Comparison of ENCODE assay signal across 10 cellular contexts in the genomic region with DNA sequence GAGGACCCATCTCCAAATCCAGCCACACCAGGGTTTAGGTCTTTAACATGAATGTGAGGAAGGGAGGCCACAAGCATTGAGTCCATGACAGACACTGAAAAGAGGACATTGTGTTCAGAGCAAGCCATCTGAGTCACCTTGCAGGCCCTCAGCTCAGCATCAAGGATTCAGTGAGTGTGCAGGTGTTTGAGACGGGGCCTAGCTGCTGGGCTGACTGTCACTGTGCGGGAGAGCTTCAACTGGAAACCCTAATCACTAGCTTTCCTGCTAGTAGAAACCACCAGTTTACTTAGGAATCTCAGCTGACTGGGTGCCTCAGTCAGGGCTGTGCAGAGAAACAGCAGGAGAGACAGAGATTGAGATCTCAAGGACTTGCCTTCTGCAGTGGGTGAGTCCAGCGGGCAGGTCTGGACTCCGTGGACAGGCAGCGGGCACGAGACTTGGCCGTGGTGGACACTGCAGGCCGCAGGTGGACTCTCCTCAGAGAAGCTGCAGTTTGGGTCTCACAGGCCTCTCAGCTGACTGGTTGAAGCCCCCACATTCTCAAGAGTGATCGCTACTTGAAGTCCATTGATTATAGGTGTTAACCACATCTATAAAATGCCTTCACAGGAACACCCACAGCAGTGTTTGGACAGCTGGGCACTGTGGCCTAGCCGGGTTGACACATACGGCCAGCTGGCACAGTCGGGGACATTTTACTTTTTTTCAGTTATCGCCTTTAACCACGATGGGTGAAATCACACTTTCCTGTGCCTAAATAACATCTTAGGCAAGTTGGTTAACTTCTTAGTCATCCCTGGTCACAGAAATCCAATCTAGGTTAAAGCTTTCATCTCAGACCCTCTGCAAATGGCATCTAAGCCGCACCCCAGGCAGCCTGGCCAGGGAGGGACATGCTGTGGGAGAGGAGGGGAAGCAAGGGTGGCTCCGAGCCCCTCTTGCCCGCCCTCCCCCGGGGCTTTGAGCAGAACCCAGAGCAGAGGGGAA.
DNase-seq lines count a peak whose midpoint lies in the region; ATAC-seq, FAIRE-seq and TF ChIP-seq lines count a peak whose summit lies in the region.
"Had no signal": no experiment of that assay in that cellular context is flagged by ENCODE, and none has a peak within 500 bp of the region (broad histone marks: within the 10 kb centered on the region; RNA-seq: fewer than 3 reads in every experiment).

No MANE protein-coding gene starts in this region.

- peak; percentile 17 for DNase-seq in activated gamma-delta T cell treated with anti-CD3 and anti-CD28 coated beads, Interleukin-2, amount 50 U/mL, for 16 hours (ENCODE audit: low read depth)
- DNase-seq in naive B cell (no peak), T-helper 9 cell (no peak), NCI-H748 (lab: John Stamatoyannopoulos, UW; ENCODE audit: unreplicated experiment) (no peak), urothelium cell line (ENCODE audit: low spot score) (no peak)
- DNase-seq: MM.1S had no signal

- FAIRE-seq in urothelium cell line (lab: Jason Lieb, UNC) = no peak

- H3K4me2 ChIP-seq in DOHH2 (ENCODE audit: low read length) = peak overlapping the region; percentile 59

- peaks cover 6% of the 10 kb centered on the region; the same call in 1 of the 2 replicates for H4K20me1 ChIP-seq in DOHH2 (ENCODE audit: control insufficient read depth, insufficient read depth, low read depth, low read length)

- H3K36me3 ChIP-seq in DOHH2 (ENCODE audit: control insufficient read depth, low read length) = peaks cover 56% of the 10 kb centered on the region

- H3K36me3 Mint-ChIP-seq in IgD-negative memory B cell = peaks cover 3% of the 10 kb centered on the region
- H3K36me3 Mint-ChIP-seq in naive B cell = peaks cover 2 to 7% of the 10 kb centered on the region in 2 donors

- peaks cover 76% of the 10 kb centered on the region for H3K79me2 ChIP-seq in DOHH2 (ENCODE audit: control insufficient read depth, low read length)

- H3K27ac ChIP-seq in DOHH2 (ENCODE audit: low read depth, low read length) = peak overlapping the region; percentile 100

- no peaks in the 10 kb centered on the region for H3K9me2 ChIP-seq in DOHH2 (replicated peaks; ENCODE audit: control insufficient read depth, low read length)

- H3K4me1 ChIP-seq in DOHH2 (ENCODE audit: control insufficient read depth, low read length) = peaks cover 56% of the 10 kb centered on the region

- peak overlapping the region; percentile 74 to 94 (median 88) for H3K27ac Mint-ChIP-seq in IgD-negative memory B cell
- H3K27ac Mint-ChIP-seq in naive B cell = peak overlapping the region; percentile 97 to 100 (median 99)

- H3F3A ChIP-seq in DOHH2 (ENCODE audit: control insufficient read depth, insufficient read depth) = peaks cover 26% of the 10 kb centered on the region

- H3K4me3 ChIP-seq in DOHH2 (ENCODE audit: low read length) = peak overlapping the region; percentile 52; the same call in 1 of the 2 replicates

- ATAC-seq in naive B cell (ENCODE audit: low read depth in 2 of 2) (no peak), HG03439 (IDR thresholded peaks at IDR 0.05; ENCODE audit: unreplicated experiment) (no peak)
- ATAC-seq: esophagus mucosa had no signal

- peak overlapping the region in 2 of 4 donors; percentile 41 to 81 for H3K4me3 Mint-ChIP-seq in IgD-negative memory B cell
- H3K4me3 Mint-ChIP-seq in naive B cell = peak overlapping the region in 6 of 8 donors; percentile 0 to 76 (median 34)

- no peaks in the 10 kb centered on the region for H3K27me3 Mint-ChIP-seq in IgD-negative memory B cell
- H3K27me3 Mint-ChIP-seq in naive B cell = no peaks in the 10 kb centered on the region

- H3K4me1 Mint-ChIP-seq in IgD-negative memory B cell = peaks cover 31 to 53% (median 43%) of the 10 kb centered on the region in 3 donors
- peaks cover 46 to 75% (median 68%) of the 10 kb centered on the region in 3 donors for H3K4me1 Mint-ChIP-seq in naive B cell

- TF ChIP-seq CTCF in DOHH2 (IDR thresholded peaks at IDR 0.05; ENCODE audit: low read depth, low read length, poor library complexity, severe bottlenecking) = no peak

- H3K9me3 Mint-ChIP-seq in IgD-negative memory B cell (no peaks in the 10 kb centered on the region), naive B cell (no peaks in the 10 kb centered on the region)

- no peaks in the 10 kb centered on the region for H3K9me3 ChIP-seq in DOHH2 (ENCODE audit: control insufficient read depth, insufficient read depth, low read length)

- H3K27me3 ChIP-seq in DOHH2 (ENCODE audit: control insufficient read depth, low read length) = no peaks in the 10 kb centered on the region
